ENCODE assay signal across 1 cellular context in the genomic region with DNA sequence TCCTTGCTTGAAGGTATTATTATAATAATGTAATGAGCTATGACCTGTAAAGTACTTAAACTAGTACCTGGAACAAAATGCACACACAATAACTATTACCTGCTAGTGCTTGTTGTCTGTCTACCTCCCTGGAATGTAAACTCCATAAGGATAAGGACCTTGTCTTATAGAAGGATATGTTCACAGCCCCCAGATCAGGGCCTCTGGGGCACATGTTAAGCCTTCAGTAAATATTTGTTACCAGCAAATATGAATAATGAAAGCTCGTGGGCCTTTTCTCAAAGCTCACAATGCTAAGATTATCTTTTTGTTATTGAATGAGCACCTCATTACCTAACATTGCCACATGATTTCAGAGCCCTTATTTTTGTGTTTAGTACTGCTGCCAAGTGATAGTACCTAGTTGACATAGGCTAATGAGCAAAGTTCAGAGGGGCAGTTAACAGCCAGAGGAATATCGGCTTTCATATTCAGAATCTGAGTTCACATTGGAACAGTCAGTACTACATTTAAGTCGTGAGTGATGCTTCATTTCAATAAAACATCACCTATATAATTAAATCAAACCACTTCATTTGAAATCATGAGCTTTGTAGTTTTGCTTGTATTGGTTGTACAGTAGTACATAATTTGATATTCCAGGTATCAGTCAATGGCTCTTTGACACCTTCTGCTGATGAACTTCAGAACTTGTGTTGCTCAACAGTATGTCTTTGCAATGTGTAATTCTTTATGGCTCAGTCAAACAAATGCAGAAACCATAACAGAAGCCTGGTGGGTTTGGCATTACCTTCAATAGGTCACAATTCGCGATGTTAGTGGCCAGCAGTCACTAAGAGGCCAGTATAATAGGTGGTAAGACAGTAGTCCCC.
TF ChIP-seq lines count a peak whose summit lies in the region.

No MANE protein-coding gene starts in this region.

TF ChIP-seq in HepG2, 621 proteins besides CTCF, POLR2A, EP300 and RAD21 (continued from another document and continues in another):
- no peak for TF ChIP-seq HNRNPK (IDR thresholded peaks at IDR 0.05; ENCODE audit: low read depth, low read length, poor library complexity, severe bottlenecking)
- TF ChIP-seq ISX (CRISPR knock-in tag; conservative IDR thresholded peaks at IDR 0.05) = no peak
- TF ChIP-seq, protein P1, sequence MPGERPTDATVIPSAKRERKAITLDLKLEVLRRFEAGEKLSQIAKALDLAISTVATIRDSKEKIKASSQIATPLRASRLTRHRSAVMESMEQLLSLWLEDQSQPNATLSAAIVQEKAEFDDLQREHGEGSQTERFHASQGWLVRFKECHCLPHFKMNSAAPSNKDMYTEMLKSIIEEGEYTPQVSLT (CRISPR knock-in tag; IDR thresholded peaks at IDR 0.05; ENCODE audit: borderline replicate concordance, low read depth) = no peak
- peak; percentile 100 for TF ChIP-seq PITX1 (CRISPR knock-in tag; IDR thresholded peaks at IDR 0.05)
- peak; percentile 91 for TF ChIP-seq HMG20B (CRISPR knock-in tag; conservative IDR thresholded peaks at IDR 0.05)
- TF ChIP-seq AKAP8 (CRISPR knock-in tag; IDR thresholded peaks at IDR 0.05) = no peak
- TF ChIP-seq DR1 (CRISPR knock-in tag; IDR thresholded peaks at IDR 0.05) = no peak
- peak; percentile 90; the same call in 1 of the 2 replicates for TF ChIP-seq SALL1 (CRISPR knock-in tag; IDR thresholded peaks at IDR 0.05)
- peak; percentile 86 for TF ChIP-seq SIX4 (CRISPR knock-in tag; IDR thresholded peaks at IDR 0.05)
- no peak for TF ChIP-seq PAWR (CRISPR knock-in tag; IDR thresholded peaks at IDR 0.05; ENCODE audit: borderline replicate concordance)
- 0 out of 2 replicates have a peak, but pooled peaks have one; percentile 73 for TF ChIP-seq ARID2 (CRISPR knock-in tag; IDR thresholded peaks at IDR 0.05; ENCODE audit: borderline replicate concordance)
- no peak; the same call in 1 of the 2 replicates for TF ChIP-seq YEATS4 (CRISPR knock-in tag; IDR thresholded peaks at IDR 0.05; ENCODE audit: borderline replicate concordance)
- TF ChIP-seq, protein P2, sequence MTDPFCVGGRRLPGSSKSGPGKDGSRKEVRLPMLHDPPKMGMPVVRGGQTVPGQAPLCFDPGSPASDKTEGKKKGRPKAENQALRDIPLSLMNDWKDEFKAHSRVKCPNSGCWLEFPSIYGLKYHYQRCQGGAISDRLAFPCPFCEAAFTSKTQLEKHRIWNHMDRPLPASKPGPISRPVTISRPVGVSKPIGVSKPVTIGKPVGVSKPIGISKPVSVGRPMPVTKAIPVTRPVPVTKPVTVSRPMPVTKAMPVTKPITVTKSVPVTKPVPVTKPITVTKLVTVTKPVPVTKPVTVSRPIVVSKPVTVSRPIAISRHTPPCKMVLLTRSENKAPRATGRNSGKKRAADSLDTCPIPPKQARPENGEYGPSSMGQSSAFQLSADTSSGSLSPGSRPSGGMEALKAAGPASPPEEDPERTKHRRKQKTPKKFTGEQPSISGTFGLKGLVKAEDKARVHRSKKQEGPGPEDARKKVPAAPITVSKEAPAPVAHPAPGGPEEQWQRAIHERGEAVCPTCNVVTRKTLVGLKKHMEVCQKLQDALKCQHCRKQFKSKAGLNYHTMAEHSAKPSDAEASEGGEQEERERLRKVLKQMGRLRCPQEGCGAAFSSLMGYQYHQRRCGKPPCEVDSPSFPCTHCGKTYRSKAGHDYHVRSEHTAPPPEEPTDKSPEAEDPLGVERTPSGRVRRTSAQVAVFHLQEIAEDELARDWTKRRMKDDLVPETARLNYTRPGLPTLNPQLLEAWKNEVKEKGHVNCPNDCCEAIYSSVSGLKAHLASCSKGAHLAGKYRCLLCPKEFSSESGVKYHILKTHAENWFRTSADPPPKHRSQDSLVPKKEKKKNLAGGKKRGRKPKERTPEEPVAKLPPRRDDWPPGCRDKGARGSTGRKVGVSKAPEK (CRISPR knock-in tag; IDR thresholded peaks at IDR 0.05; ENCODE audit: borderline replicate concordance) = no peak
- TF ChIP-seq, protein P3, sequence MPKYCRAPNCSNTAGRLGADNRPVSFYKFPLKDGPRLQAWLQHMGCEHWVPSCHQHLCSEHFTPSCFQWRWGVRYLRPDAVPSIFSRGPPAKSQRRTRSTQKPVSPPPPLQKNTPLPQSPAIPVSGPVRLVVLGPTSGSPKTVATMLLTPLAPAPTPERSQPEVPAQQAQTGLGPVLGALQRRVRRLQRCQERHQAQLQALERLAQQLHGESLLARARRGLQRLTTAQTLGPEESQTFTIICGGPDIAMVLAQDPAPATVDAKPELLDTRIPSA (CRISPR knock-in tag; IDR thresholded peaks at IDR 0.05; ENCODE audit: borderline replicate concordance) = no peak
- TF ChIP-seq SPEN (CRISPR knock-in tag; IDR thresholded peaks at IDR 0.05; ENCODE audit: low read depth) = no peak
- TF ChIP-seq, protein P4, sequence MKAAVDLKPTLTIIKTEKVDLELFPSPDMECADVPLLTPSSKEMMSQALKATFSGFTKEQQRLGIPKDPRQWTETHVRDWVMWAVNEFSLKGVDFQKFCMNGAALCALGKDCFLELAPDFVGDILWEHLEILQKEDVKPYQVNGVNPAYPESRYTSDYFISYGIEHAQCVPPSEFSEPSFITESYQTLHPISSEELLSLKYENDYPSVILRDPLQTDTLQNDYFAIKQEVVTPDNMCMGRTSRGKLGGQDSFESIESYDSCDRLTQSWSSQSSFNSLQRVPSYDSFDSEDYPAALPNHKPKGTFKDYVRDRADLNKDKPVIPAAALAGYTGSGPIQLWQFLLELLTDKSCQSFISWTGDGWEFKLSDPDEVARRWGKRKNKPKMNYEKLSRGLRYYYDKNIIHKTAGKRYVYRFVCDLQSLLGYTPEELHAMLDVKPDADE (CRISPR knock-in tag; IDR thresholded peaks at IDR 0.05) = no peak
- TF ChIP-seq KLF13 (CRISPR knock-in tag; IDR thresholded peaks at IDR 0.05) = no peak
- TF ChIP-seq BORCS8-MEF2B (CRISPR knock-in tag; IDR thresholded peaks at IDR 0.05) = no peak
- no peak for TF ChIP-seq ZNF282 (IDR thresholded peaks at IDR 0.05; ENCODE audit: partially characterized antibody)
- TF ChIP-seq, protein P5, sequence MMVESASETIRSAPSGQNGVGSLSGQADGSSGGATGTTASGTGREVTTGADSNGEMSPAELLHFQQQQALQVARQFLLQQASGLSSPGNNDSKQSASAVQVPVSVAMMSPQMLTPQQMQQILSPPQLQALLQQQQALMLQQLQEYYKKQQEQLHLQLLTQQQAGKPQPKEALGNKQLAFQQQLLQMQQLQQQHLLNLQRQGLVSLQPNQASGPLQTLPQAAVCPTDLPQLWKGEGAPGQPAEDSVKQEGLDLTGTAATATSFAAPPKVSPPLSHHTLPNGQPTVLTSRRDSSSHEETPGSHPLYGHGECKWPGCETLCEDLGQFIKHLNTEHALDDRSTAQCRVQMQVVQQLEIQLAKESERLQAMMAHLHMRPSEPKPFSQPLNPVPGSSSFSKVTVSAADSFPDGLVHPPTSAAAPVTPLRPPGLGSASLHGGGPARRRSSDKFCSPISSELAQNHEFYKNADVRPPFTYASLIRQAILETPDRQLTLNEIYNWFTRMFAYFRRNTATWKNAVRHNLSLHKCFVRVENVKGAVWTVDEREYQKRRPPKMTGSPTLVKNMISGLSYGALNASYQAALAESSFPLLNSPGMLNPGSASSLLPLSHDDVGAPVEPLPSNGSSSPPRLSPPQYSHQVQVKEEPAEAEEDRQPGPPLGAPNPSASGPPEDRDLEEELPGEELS (CRISPR knock-in tag; IDR thresholded peaks at IDR 0.05) = peak; percentile 99
- TF ChIP-seq HNRNPH1 (optimal IDR thresholded peaks at IDR 0.05; ENCODE audit: low read depth, low read length) = no peak
- TF ChIP-seq, protein P6, sequence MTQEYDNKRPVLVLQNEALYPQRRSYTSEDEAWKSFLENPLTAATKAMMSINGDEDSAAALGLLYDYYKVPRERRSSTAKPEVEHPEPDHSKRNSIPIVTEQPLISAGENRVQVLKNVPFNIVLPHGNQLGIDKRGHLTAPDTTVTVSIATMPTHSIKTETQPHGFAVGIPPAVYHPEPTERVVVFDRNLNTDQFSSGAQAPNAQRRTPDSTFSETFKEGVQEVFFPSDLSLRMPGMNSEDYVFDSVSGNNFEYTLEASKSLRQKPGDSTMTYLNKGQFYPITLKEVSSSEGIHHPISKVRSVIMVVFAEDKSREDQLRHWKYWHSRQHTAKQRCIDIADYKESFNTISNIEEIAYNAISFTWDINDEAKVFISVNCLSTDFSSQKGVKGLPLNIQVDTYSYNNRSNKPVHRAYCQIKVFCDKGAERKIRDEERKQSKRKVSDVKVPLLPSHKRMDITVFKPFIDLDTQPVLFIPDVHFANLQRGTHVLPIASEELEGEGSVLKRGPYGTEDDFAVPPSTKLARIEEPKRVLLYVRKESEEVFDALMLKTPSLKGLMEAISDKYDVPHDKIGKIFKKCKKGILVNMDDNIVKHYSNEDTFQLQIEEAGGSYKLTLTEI (CRISPR knock-in tag; conservative IDR thresholded peaks at IDR 0.05) = no peak
- TF ChIP-seq SCMH1 (CRISPR knock-in tag; IDR thresholded peaks at IDR 0.05; ENCODE audit: borderline replicate concordance) = no peak
- TF ChIP-seq FOXK1 (CRISPR knock-in tag; IDR thresholded peaks at IDR 0.05; ENCODE audit: borderline replicate concordance, low read depth) = peak; percentile 87
- no peak; the same call in 1 of the 2 replicates for TF ChIP-seq NFKBIZ (CRISPR knock-in tag; IDR thresholded peaks at IDR 0.05)
- peak; percentile 92; the same call in 1 of the 2 replicates for TF ChIP-seq SNAPC2 (CRISPR knock-in tag; IDR thresholded peaks at IDR 0.05)
- TF ChIP-seq GABPB1 (CRISPR knock-in tag; IDR thresholded peaks at IDR 0.05) = no peak
- TF ChIP-seq NCOA1 (CRISPR knock-in tag; IDR thresholded peaks at IDR 0.05) = peak; percentile 54; the same call in 1 of the 2 replicates
- 0 out of 2 replicates have a peak, but pooled peaks have one; percentile 57 for TF ChIP-seq ZNF841 (CRISPR knock-in tag; IDR thresholded peaks at IDR 0.05; ENCODE audit: borderline replicate concordance)
- no peak for TF ChIP-seq ZFP36L2 (CRISPR knock-in tag; IDR thresholded peaks at IDR 0.05)
- peak; percentile 10; the same call in 1 of the 2 replicates for TF ChIP-seq STAG1 (CRISPR knock-in tag; IDR thresholded peaks at IDR 0.05)
- TF ChIP-seq REXO4 (CRISPR knock-in tag; IDR thresholded peaks at IDR 0.05; ENCODE audit: borderline replicate concordance) = no peak
- TF ChIP-seq, protein P7, sequence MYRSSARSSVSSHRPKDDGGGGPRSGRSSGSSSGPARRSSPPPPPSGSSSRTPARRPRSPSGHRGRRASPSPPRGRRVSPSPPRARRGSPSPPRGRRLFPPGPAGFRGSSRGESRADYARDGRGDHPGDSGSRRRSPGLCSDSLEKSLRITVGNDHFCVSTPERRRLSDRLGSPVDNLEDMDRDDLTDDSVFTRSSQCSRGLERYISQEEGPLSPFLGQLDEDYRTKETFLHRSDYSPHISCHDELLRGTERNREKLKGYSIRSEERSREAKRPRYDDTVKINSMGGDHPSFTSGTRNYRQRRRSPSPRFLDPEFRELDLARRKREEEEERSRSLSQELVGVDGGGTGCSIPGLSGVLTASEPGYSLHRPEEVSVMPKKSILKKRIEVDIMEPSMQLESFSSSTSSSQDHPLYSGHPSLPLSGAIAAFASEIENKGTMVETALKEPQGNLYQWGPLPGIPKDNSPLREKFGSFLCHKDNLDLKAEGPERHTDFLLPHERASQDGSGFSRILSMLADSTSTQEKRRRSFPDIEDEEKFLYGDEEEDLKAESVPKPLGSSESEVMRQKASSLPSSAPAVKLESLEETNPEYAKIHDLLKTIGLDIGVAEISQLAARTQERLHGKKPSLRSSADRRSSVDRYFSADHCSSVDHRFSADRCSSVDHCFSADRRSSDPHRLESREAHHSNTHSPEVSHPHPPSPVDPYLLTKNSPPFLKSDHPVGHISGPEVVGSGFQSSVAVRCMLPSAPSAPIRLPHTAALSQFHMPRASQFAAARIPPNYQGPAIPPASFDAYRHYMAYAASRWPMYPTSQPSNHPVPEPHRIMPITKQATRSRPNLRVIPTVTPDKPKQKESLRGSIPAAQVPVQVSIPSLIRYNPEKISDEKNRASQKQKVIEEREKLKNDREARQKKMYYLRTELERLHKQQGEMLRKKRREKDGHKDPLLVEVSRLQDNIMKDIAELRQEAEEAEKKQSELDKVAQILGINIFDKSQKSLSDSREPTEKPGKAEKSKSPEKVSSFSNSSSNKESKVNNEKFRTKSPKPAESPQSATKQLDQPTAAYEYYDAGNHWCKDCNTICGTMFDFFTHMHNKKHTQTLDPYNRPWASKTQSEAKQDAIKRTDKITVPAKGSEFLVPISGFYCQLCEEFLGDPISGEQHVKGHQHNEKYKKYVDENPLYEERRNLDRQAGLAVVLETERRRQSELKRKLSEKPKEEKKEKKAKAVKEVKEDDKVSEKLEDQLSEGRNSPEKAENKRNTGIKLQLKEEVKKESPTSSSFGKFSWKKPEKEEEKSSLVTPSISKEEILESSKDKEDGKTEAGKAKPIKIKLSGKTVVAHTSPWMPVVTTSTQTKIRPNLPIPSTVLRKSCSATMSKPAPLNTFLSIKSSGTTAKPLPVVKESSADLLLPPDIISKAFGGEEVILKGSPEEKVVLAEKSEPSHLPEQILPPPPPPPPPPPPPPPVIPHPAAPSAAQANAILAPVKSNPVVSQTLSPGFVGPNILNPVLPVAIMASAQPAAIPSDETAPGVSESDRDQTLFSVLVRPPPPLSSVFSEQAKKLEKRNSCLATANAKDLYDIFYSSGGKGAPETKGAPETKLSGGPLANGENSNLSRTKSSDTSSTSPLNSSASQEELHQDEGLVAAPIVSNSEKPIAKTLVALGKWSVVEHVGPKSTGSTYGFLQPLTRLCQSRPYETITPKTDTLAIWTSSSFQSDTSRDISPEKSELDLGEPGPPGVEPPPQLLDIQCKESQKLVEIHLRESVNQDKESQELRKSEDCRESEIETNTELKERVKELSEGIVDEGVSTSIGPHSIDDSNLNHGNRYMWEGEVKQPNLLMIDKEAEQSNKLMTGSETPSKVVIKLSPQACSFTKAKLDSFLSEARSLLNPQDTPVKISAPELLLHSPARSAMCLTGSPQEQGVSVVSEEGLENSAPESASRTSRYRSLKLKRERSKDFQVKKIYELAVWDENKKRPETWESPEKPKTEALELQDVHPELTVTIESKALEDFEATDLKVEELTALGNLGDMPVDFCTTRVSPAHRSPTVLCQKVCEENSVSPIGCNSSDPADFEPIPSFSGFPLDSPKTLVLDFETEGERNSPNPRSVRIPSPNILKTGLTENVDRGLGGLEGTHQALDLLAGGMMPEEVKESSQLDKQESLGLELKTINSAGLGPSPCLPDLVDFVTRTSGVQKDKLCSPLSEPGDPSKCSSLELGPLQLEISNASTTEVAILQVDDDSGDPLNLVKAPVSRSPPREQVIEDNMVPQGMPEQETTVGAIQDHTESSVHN (CRISPR knock-in tag; IDR thresholded peaks at IDR 0.05) = no peak
- no peak for TF ChIP-seq ZNF629 (CRISPR knock-in tag; conservative IDR thresholded peaks at IDR 0.05)
- peak; percentile 99 for TF ChIP-seq SOX5 (CRISPR knock-in tag; IDR thresholded peaks at IDR 0.05; ENCODE audit: borderline replicate concordance)
- peak; percentile 64; the same call in 1 of the 2 replicates for TF ChIP-seq ATF7 (IDR thresholded peaks at IDR 0.05)
- TF ChIP-seq ATF7 (CRISPR knock-in tag; IDR thresholded peaks at IDR 0.05) = no peak; the same call in 1 of the 2 replicates
- TF ChIP-seq KDM3A (CRISPR knock-in tag; IDR thresholded peaks at IDR 0.05; ENCODE audit: low read depth) = no peak; the same call in 1 of the 2 replicates
- TF ChIP-seq, protein P8, sequence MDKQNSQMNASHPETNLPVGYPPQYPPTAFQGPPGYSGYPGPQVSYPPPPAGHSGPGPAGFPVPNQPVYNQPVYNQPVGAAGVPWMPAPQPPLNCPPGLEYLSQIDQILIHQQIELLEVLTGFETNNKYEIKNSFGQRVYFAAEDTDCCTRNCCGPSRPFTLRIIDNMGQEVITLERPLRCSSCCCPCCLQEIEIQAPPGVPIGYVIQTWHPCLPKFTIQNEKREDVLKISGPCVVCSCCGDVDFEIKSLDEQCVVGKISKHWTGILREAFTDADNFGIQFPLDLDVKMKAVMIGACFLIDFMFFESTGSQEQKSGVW (CRISPR knock-in tag; IDR thresholded peaks at IDR 0.05; ENCODE audit: borderline replicate concordance) = no peak
- TF ChIP-seq ZNF549 (CRISPR knock-in tag; IDR thresholded peaks at IDR 0.05) = no peak
- 0 out of 2 replicates have a peak, but pooled peaks have one; percentile 46 for TF ChIP-seq ZNF709 (CRISPR knock-in tag; IDR thresholded peaks at IDR 0.05)
- TF ChIP-seq HOXA7 (CRISPR knock-in tag; IDR thresholded peaks at IDR 0.05) = no peak
- no peak for TF ChIP-seq NFYC (CRISPR knock-in tag; IDR thresholded peaks at IDR 0.05)
- no peak for TF ChIP-seq MTA3 (CRISPR knock-in tag; IDR thresholded peaks at IDR 0.05)
